Comparison of ENCODE assay signal across 8 cellular contexts in the genomic region with DNA sequence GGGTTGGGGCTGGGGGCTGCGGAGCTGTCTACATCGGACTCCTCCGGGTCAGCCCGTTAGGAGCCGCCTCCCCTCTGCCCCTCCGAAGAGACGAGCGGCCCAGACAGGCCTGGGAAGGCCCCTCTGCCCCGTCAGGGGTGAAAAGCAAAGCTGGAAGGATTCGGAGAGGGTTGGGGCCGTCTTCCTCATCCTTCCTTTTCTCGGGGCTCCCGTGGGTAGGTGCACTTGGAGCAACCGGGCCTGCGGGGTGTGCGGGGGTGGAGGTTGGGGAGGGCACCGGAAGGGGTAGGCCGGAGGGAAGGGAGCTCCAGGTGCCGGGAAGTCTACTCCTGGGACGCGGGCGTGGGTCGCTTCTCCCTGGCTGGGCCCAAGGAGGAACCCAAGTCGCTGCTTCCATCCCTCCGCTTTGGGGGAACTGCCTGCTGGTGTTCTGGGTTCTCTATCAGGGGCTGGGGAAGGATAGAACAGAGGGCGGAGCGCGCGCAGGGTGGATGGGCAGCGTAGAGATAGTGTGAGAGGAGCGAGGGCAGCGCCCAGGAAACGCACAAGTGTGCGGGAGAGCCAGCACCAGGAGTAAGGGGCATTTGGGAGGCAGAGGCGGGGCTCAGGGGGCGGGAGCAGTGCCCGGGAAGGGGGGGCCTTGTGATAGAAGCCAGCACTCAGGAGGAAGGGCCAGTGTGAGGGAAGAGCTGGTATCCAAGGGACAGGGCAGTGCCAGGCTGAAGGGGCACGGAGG. TPM values are rescaled to one million over a fixed set of nuclear protein-coding genes. Genes with fewer than 3 reads are reported as not detected.
DNase-seq lines count a peak whose midpoint lies in the region; ATAC-seq and TF ChIP-seq lines count a peak whose summit lies in the region.

No MANE protein-coding gene starts in this region.

- H3K27ac Mint-ChIP-seq in Calu3 (ENCODE audit: unreplicated experiment): peak overlapping the region; percentile 88

- H3K4me1 Mint-ChIP-seq in Calu3 (ENCODE audit: low read depth, unreplicated experiment): peaks cover 34% of the 10 kb centered on the region

- under 1% methylated on average over 38 of the region's 38 CpGs for WGBS in liver

- no peak for TF ChIP-seq RAD21 in liver (IDR thresholded peaks at IDR 0.05)

- peak; percentile 4 for ATAC-seq in GM21737 (IDR thresholded peaks at IDR 0.05; ENCODE audit: unreplicated experiment)
- no peak for ATAC-seq in HG03039 (IDR thresholded peaks at IDR 0.05; ENCODE audit: unreplicated experiment)

- H3K4me1 ChIP-seq in liver (ENCODE audit: control insufficient read depth in 4 of 4, insufficient read depth in 4 of 4, low read length in 3 of 4): peaks cover 2 to 28% (median 11%) of the 10 kb centered on the region in 4 donors

- CTCF ChIA-PET in Calu3 (lab: Charles Lee): interaction anchor here (0.5 to 1.5 kb wide), 10 partner anchors 8 to 356 kb away, joined by 3 to 10 read pairs (median 4); no protein-coding TSS in a partner anchor

- no peaks in the 10 kb centered on the region for H3K9me3 ChIP-seq in liver (ENCODE audit: control insufficient read depth in 4 of 4, low read length in 3 of 4)

- H3K36me3 ChIP-seq in liver (ENCODE audit: control insufficient read depth in 4 of 4, insufficient read depth in 3 of 4, low read depth in 1 of 4, low read length in 3 of 4): peaks cover 0 to 10% (median under 1%) of the 10 kb centered on the region in 4 donors

- BruUV-seq in Calu3 (replicated peaks; lab: Mats Ljungman, UMichigan): no TSS peak

- H3K27ac ChIP-seq in cingulate gyrus (ENCODE audit: low read depth, low read length): peak overlapping the region; percentile 94
- H3K27ac ChIP-seq in liver (ENCODE audit: low read depth in 1 of 2, low read length in 2 of 2): peak overlapping the region; percentile 92 to 98

- no peaks in the 10 kb centered on the region for H3K9me3 Mint-ChIP-seq in Calu3 (ENCODE audit: low read depth, unreplicated experiment)

- DNase-seq in Calu3: peak; percentile 79
- DNase-seq in NCI-H146 (lab: John Stamatoyannopoulos, UW): peak; percentile 92
- DNase-seq in stimulated activated CD4-positive, alpha-beta T cell treated with anti-CD3 and anti-CD28 coated beads, Interleukin-4, amount 100 ng/mL, for 48 hours (ENCODE audit: low read depth in 2 of 2): peak; percentile 40 to 55

- TF ChIP-seq CTCF in Calu3 (IDR thresholded peaks at IDR 0.05; ENCODE audit: unreplicated experiment): no peak
- TF ChIP-seq CTCF in WI38 (IDR thresholded peaks at IDR 0.05; ENCODE audit: low read depth, low read length): no peak
- no peak for TF ChIP-seq CTCF in liver (IDR thresholded peaks at IDR 0.05; ENCODE audit: low read depth, low read length, missing input control)

- peaks cover 74% of the 10 kb centered on the region for H3K36me3 Mint-ChIP-seq in Calu3 (ENCODE audit: insufficient read depth, unreplicated experiment)

- peak overlapping the region; percentile 74 to 92 for H3K9ac ChIP-seq in liver (ENCODE audit: low read depth in 1 of 2, low read length in 2 of 2)

- H3K27me3 Mint-ChIP-seq in Calu3 (ENCODE audit: unreplicated experiment): no peaks in the 10 kb centered on the region

- peak overlapping the region; percentile 67 for H3K4me3 ChIP-seq in WI38 (ENCODE audit: low read depth, low read length)
- peak overlapping the region; percentile 88 to 97 (median 96) for H3K4me3 ChIP-seq in liver (ENCODE audit: low read depth in 1 of 3, low read length in 3 of 3)

- H3K4me3 Mint-ChIP-seq in Calu3 (ENCODE audit: low read depth, unreplicated experiment): peak overlapping the region; percentile 88

- intact Hi-C loops in Calu3 (cut with micrococcal nuclease; ENCODE audit: unreplicated experiment): no loop called here

- H3K27me3 ChIP-seq in liver (ENCODE audit: control insufficient read depth in 4 of 4, insufficient read depth in 4 of 4, low read length in 3 of 4): no peaks in the 10 kb centered on the region

TF ChIP-seq in liver, 16 proteins besides CTCF, POLR2A, EP300 and RAD21:
- TF ChIP-seq EGR1 (IDR thresholded peaks at IDR 0.05; ENCODE audit: low read depth in 2 of 2) (peak; percentile 82 to 84), YY1 (IDR thresholded peaks at IDR 0.05) (peak; percentile 13)
- TF ChIP-seq, protein P1, sequence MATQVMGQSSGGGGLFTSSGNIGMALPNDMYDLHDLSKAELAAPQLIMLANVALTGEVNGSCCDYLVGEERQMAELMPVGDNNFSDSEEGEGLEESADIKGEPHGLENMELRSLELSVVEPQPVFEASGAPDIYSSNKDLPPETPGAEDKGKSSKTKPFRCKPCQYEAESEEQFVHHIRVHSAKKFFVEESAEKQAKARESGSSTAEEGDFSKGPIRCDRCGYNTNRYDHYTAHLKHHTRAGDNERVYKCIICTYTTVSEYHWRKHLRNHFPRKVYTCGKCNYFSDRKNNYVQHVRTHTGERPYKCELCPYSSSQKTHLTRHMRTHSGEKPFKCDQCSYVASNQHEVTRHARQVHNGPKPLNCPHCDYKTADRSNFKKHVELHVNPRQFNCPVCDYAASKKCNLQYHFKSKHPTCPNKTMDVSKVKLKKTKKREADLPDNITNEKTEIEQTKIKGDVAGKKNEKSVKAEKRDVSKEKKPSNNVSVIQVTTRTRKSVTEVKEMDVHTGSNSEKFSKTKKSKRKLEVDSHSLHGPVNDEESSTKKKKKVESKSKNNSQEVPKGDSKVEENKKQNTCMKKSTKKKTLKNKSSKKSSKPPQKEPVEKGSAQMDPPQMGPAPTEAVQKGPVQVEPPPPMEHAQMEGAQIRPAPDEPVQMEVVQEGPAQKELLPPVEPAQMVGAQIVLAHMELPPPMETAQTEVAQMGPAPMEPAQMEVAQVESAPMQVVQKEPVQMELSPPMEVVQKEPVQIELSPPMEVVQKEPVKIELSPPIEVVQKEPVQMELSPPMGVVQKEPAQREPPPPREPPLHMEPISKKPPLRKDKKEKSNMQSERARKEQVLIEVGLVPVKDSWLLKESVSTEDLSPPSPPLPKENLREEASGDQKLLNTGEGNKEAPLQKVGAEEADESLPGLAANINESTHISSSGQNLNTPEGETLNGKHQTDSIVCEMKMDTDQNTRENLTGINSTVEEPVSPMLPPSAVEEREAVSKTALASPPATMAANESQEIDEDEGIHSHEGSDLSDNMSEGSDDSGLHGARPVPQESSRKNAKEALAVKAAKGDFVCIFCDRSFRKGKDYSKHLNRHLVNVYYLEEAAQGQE (IDR thresholded peaks at IDR 0.05): no peak

RNA-seq across cellular contexts. Expression of a gene that starts 0.6 kb away (rescaled TPM):
- total RNA-seq in Calu3 (2022): 128 and 131 TPM in 2 replicates
- total RNA-seq in liver: 10 to 100 TPM; 25.7 to 55.7 TPM
- 10 to 100 TPM; 43.1 to 43.9 TPM for polyA plus RNA-seq in liver

RNA-seq across cellular contexts. Expression of a gene that starts 0.7 kb away (rescaled TPM):
- total RNA-seq in Calu3 (2022): 22.9 and 25.3 TPM in 2 replicates
- 1 to 10 TPM; 3.6 to 3.9 TPM for total RNA-seq in liver
- 1 to 10 TPM; 1.1 to 1.6 TPM for polyA plus RNA-seq in liver

RNA-seq across cellular contexts. Expression of a gene that starts 15.9 kb away (rescaled TPM):
- not detected in 2 replicates for total RNA-seq in Calu3 (2022)
- total RNA-seq in liver: 1 to 10 TPM; 3.9 to 6.0 TPM
- 10 to 100 TPM; 11.9 to 14.4 TPM for polyA plus RNA-seq in liver

RNA-seq across cellular contexts. Expression of a gene that starts 17.8 kb away (rescaled TPM):
- total RNA-seq in Calu3 (2022) (not detected in 2 replicates), liver (10 to 100 TPM; 21.7 to 66.4 TPM)
- 10 to 100 TPM in 1 of 2 donors, 1 to 10 TPM in 1; 9.2 to 48.1 TPM for polyA plus RNA-seq in liver

RNA-seq across cellular contexts. Expression of a gene that starts 24.7 kb away (rescaled TPM):
- total RNA-seq in Calu3 (2022): 24.4 and 29.2 TPM in 2 replicates
- total RNA-seq in liver: 1 to 10 TPM; 3.5 to 5.7 TPM
- polyA plus RNA-seq in liver: 1 to 10 TPM in 1 of 2 donors, under 1 TPM in 1; 0.81 to 1.9 TPM
